ENCODE assay signal across 8 cellular contexts in the genomic region with DNA sequence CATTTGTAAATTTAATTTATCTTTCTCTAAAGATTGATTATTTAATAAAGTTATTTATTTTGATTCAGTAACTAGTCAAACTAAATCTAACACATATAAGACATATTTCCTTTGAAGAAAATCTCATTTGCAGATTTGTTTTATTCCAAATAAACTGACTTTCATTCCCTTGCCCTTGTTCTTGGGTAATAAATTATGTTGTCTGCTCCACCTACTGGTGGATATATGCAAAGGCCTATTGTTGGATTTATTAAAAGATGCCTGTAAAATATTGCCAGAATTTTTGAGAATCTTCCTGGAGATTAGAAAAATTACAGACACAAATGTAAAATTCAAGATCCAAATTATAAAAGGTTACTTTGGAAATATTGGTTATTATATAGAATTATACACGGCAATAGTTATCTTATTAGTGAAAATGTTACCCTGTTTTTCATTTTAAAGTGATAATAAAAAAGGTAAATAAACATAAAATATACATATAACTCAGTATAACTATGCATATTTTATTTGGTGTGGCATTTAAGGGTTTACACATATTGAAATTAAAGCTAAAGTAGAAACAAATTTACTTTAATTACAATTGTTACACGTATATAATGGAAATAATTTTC.
A peak's percentile ranks its signal among the peaks of the same experiment; 100 is the strongest.
DNase-seq lines count a peak whose midpoint lies in the region; ATAC-seq and TF ChIP-seq lines count a peak whose summit lies in the region.

No MANE protein-coding gene starts in this region.

- H3K27me3 Mint-ChIP-seq in effector memory CD8-positive, alpha-beta T cell: no peaks in the 10 kb centered on the region

- H3K9me3 Mint-ChIP-seq in effector memory CD8-positive, alpha-beta T cell: no peaks in the 10 kb centered on the region

- no peaks in the 10 kb centered on the region for H3K36me3 ChIP-seq in adrenal gland (replicated peaks in 1 of 2)

- H3K4me1 ChIP-seq in adrenal gland (replicated peaks in 1 of 2): no peaks in the 10 kb centered on the region

- no peaks in the 10 kb centered on the region for H3K36me3 Mint-ChIP-seq in effector memory CD8-positive, alpha-beta T cell (ENCODE audit: insufficient read depth)

- peak; percentile 6 for DNase-seq in AG08396 (ENCODE audit: low spot score)
- DNase-seq in NCI-H146 (lab: John Stamatoyannopoulos, UW): peak; percentile 62
- DNase-seq in adrenal gland: no peak
- peak; percentile 34 for DNase-seq in left kidney (ENCODE audit: low read depth, low spot score)
- no peak for DNase-seq in omental fat pad (ENCODE audit: low spot score)
- no peak for DNase-seq in activated CD4-positive, CD25-positive, alpha-beta regulatory T cell treated with anti-CD3 and anti-CD28 coated beads, Interleukin-2, amount 50 U/mL, for 72 hours
- DNase-seq in effector memory CD8-positive, alpha-beta T cell: no peak

- TF ChIP-seq CTCF in adrenal gland (IDR thresholded peaks at IDR 0.05): peak; percentile 43 to 70 (median 57)
- TF ChIP-seq CTCF in omental fat pad (IDR thresholded peaks at IDR 0.05): no peak

- H3K4me3 Mint-ChIP-seq in effector memory CD8-positive, alpha-beta T cell: no peak overlapping the region

- no peak overlapping the region for H3K27ac Mint-ChIP-seq in effector memory CD8-positive, alpha-beta T cell

- H3K4me1 Mint-ChIP-seq in effector memory CD8-positive, alpha-beta T cell (ENCODE audit: low read depth in 2 of 2): no peaks in the 10 kb centered on the region

- WGBS in adrenal gland, 4 donors: 73 to 84% (median 80%) methylated on average over 2 of the region's 2 CpGs

- ATAC-seq in GM19351 (IDR thresholded peaks at IDR 0.05; ENCODE audit: unreplicated experiment): peak; percentile 72
- ATAC-seq in omental fat pad (ENCODE audit: low FRiP score): no peak
- no peak for ATAC-seq in effector memory CD8-positive, alpha-beta T cell (replicated peaks)

- TF ChIP-seq POLR2A in adrenal gland (IDR thresholded peaks at IDR 0.05): no peak

- no peaks in the 10 kb centered on the region for H3K27me3 ChIP-seq in adrenal gland

- peaks cover 0 to 6% (median 0%) of the 10 kb centered on the region in 3 donors for H3K9me3 ChIP-seq in adrenal gland (replicated peaks in 1 of 3)

- no peak overlapping the region for H3K27ac ChIP-seq in adrenal gland

- no peak overlapping the region for H3K4me3 ChIP-seq in adrenal gland

- intact Hi-C loops in adrenal gland (cut with DNase I): no loop called here

Comparison
In these comparisons a context has a peak if more than half of its experiments do, and no peak if none do; other contexts are left out.
1. DNase-seq: peak in AG08396 (single experiment), NCI-H146 (single experiment) and left kidney (single experiment); none in adrenal gland (0 of 7), omental fat pad (single experiment), activated CD4-positive, CD25-positive, alpha-beta regulatory T cell treated with anti-CD3 and anti-CD28 coated beads, Interleukin-2, amount 50 U/mL, for 72 hours (single experiment) and effector memory CD8-positive, alpha-beta T cell (0 of 3).
2. CTCF ChIP-seq: peak in adrenal gland (6 of 6); none in omental fat pad (0 of 3).